Comparison of ENCODE assay signal across 14 cellular contexts in genomic region chr1:214155987-214156567, GRCh38.
DNase-seq lines count a peak whose midpoint lies in the region; ATAC-seq and TF ChIP-seq lines count a peak whose summit lies in the region.
"Had no signal": no experiment of that assay in that cellular context is flagged by ENCODE, and none has a peak within 500 bp of the region (broad histone marks: within the 10 kb centered on the region; RNA-seq: fewer than 3 reads in every experiment).

No MANE protein-coding gene starts in this region.

- H3K4me1 Mint-ChIP-seq in nephron, result peaks cover 24% of the 10 kb centered on the region

- TF ChIP-seq CTCF in VCaP (conservative IDR thresholded peaks at IDR 0.05) (no peak), nephron (IDR thresholded peaks at IDR 0.05; ENCODE audit: unreplicated experiment in 3 of 3) (no peak), coronary artery (IDR thresholded peaks at IDR 0.05) (no peak), tibial nerve (IDR thresholded peaks at IDR 0.05) (no peak)

- no peaks in the 10 kb centered on the region for H3K36me3 Mint-ChIP-seq in nephron (ENCODE audit: low read depth)

- no peak for ATAC-seq in HG03196 (IDR thresholded peaks at IDR 0.05; ENCODE audit: unreplicated experiment)

- TF ChIP-seq EP300 in tibial nerve (IDR thresholded peaks at IDR 0.05), result no peak

- H3K4me1 ChIP-seq in tibial nerve, result no peaks in the 10 kb centered on the region
- H3K4me1 ChIP-seq: Caco-2 had no signal

- WGBS in tibial nerve, 2 donors, result 42 to 45% methylated on average over 2 of the region's 2 CpGs

- no peak for TF ChIP-seq POLR2A in tibial nerve (IDR thresholded peaks at IDR 0.05)

- H3K9me3 Mint-ChIP-seq in nephron, result peaks cover 14% of the 10 kb centered on the region
- H3K9me3 Mint-ChIP-seq: CD4-positive, alpha-beta T cell had no signal

- H3K27me3 Mint-ChIP-seq in nephron (ENCODE audit: low read depth), result peaks cover 13% of the 10 kb centered on the region

- H3K27ac ChIP-seq in VCaP (peak overlapping the region; percentile 53), coronary artery (no peak overlapping the region), tibial nerve (no peak overlapping the region)
- H3K27ac ChIP-seq: C4-2B, GM23248 had no signal

- H3K27ac Mint-ChIP-seq in nephron, result peak overlapping the region in 2 of 3 experiments; percentile 5 to 25
- H3K27ac Mint-ChIP-seq: CD4-positive, alpha-beta T cell had no signal

- peak; percentile 96 for DNase-seq in SK-N-DZ (ENCODE audit: low spot score)
- DNase-seq in NCI-H2171 treated with DMSO at 0.1 percent for 48 hours (lab: John Stamatoyannopoulos, UW), result no peak
- no peak for DNase-seq in coronary artery (ENCODE audit: low spot score)
- no peak for DNase-seq in tibial nerve (ENCODE audit: low spot score in 2 of 2)
- DNase-seq: ACHN; Caco-2; CD4-positive, alpha-beta T cell; GM23248; HCEC 1CT; IMR-90 had no signal

- no peak overlapping the region for H3K4me3 ChIP-seq in coronary artery
- no peak overlapping the region for H3K4me3 ChIP-seq in tibial nerve
- H3K4me3 ChIP-seq: GM23248 had no signal

- no peaks in the 10 kb centered on the region for H3K9me3 ChIP-seq in tibial nerve
- H3K9me3 ChIP-seq: Caco-2 had no signal

- H3K27me3 ChIP-seq in tibial nerve, result peaks cover 0 to 4% of the 10 kb centered on the region in 2 donors

- no peak overlapping the region for H3K4me3 Mint-ChIP-seq in nephron
- H3K4me3 Mint-ChIP-seq: CD4-positive, alpha-beta T cell had no signal

- H3K36me3 ChIP-seq in tibial nerve, result no peaks in the 10 kb centered on the region
